8 cellular contexts compared by ENCODE assay signal in the genomic region with DNA sequence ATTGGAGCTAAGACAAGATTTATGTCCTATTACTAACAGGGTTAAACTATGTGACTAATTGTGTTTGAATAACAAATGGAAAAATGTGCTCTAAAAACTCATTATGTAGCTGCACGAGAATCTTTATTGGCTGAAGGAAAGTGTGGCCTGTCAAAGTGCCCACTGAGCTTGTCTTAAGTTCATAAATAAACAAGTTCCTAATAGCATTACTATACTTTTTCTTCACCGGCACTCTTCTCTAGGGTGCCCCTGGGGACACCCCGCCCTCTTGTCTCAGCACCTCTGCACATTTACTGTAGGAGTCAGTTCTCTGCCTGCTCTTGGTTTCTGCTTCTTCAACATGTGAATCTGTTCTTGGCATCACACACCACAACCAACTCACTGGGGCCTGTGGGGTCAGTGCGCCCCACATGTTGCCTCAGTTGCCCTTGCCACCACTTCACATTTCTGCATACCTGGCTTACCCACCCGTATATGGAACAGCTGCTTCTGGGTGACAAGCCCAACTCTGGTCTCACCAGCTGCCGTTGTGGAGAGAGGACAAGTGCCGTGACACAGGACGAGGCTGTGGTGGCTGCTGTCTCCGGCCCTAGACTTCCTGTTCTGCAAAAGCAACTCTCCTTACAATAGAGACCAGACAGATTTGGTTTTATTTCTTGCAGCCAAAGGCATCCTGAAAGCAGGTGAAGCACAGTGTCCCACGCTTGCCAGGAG.
DNase-seq lines count a peak whose midpoint lies in the region; ATAC-seq and TF ChIP-seq lines count a peak whose summit lies in the region.

No MANE protein-coding gene starts in this region.

- H3K27me3 Mint-ChIP-seq in CD14-positive monocyte (ENCODE audit: low read depth in 3 of 3) = peaks cover 0 to 3% (median 0%) of the 10 kb centered on the region in 3 donors
- no peaks in the 10 kb centered on the region for H3K27me3 Mint-ChIP-seq in activated CD8-positive, alpha-beta memory T cell treated with anti-CD3 and anti-CD28 coated beads, Interleukin-2, amount 10 ng/mL, durations not matched to agents 7 days and 5 days

- peak overlapping the region in 4 of 7 donors; percentile 28 to 44 (median 40) for H3K27ac Mint-ChIP-seq in CD14-positive monocyte
- H3K27ac Mint-ChIP-seq in activated CD8-positive, alpha-beta memory T cell treated with anti-CD3 and anti-CD28 coated beads, Interleukin-2, amount 10 ng/mL, durations not matched to agents 7 days and 5 days = peak overlapping the region; percentile 99

- H3K4me3 Mint-ChIP-seq in CD14-positive monocyte = peak overlapping the region; percentile 7 to 77
- peak overlapping the region; percentile 74 for H3K4me3 Mint-ChIP-seq in activated CD8-positive, alpha-beta memory T cell treated with anti-CD3 and anti-CD28 coated beads, Interleukin-2, amount 10 ng/mL, durations not matched to agents 7 days and 5 days

- TF ChIP-seq CTCF in CD14-positive monocyte (IDR thresholded peaks at IDR 0.05) = no peak

- H3K9me3 Mint-ChIP-seq in CD14-positive monocyte = peaks cover 0 to 3% (median 0%) of the 10 kb centered on the region in 7 donors
- H3K9me3 Mint-ChIP-seq in activated CD8-positive, alpha-beta memory T cell treated with anti-CD3 and anti-CD28 coated beads, Interleukin-2, amount 10 ng/mL, durations not matched to agents 7 days and 5 days (ENCODE audit: low read depth) = no peaks in the 10 kb centered on the region

- H3K4me1 Mint-ChIP-seq in CD14-positive monocyte = peaks cover 60% of the 10 kb centered on the region
- H3K4me1 Mint-ChIP-seq in activated CD8-positive, alpha-beta memory T cell treated with anti-CD3 and anti-CD28 coated beads, Interleukin-2, amount 10 ng/mL, durations not matched to agents 7 days and 5 days = peaks cover 86% of the 10 kb centered on the region

- peak; percentile 59 for ATAC-seq in GM19324 (IDR thresholded peaks at IDR 0.05; ENCODE audit: low FRiP score, unreplicated experiment)
- ATAC-seq in HG03135 (IDR thresholded peaks at IDR 0.05; ENCODE audit: unreplicated experiment) = peak; percentile 62
- peak; percentile 35 for ATAC-seq in activated CD8-positive, alpha-beta memory T cell treated with anti-CD3 and anti-CD28 coated beads, Interleukin-2, amount 10 ng/mL, durations not matched to agents 7 days and 5 days

- peak; percentile 64 for DNase-seq in CD14-positive monocyte (ENCODE audit: low spot score)
- peak; percentile 83 for DNase-seq in activated CD8-positive, alpha-beta memory T cell treated with anti-CD3 and anti-CD28 coated beads, Interleukin-2, amount 10 ng/mL, durations not matched to agents 7 days and 5 days
- DNase-seq in NCI-H2227 treated with DMSO at 0.1 percent for 48 hours (lab: John Stamatoyannopoulos, UW) = no peak
- DNase-seq in effector CD4-positive, alpha-beta T cell = no peak
- no peak for DNase-seq in SW480 (ENCODE audit: low spot score)
- no peak for DNase-seq in retina

- intact Hi-C loops in CD14-positive monocyte (cut with micrococcal nuclease) = no loop called here

- CTCF ChIA-PET in activated CD8-positive, alpha-beta memory T cell treated with anti-CD3 and anti-CD28 coated beads, Interleukin-2, amount 10 ng/mL, durations not matched to agents 7 days and 5 days (lab: Charles Lee) = interaction anchor here (0.6 to 3.3 kb wide), 9 partner anchors 10 to 500 kb away, joined by 3 to 18 read pairs (median 4); no protein-coding TSS in a partner anchor

- H3K36me3 Mint-ChIP-seq in CD14-positive monocyte = peaks cover 2 to 5% of the 10 kb centered on the region in 2 donors
- peaks cover 5% of the 10 kb centered on the region for H3K36me3 Mint-ChIP-seq in activated CD8-positive, alpha-beta memory T cell treated with anti-CD3 and anti-CD28 coated beads, Interleukin-2, amount 10 ng/mL, durations not matched to agents 7 days and 5 days

Comparison
In these comparisons a context has a peak if more than half of its experiments do, and no peak if none do; other contexts are left out.
1. DNase-seq: peak in CD14-positive monocyte (single experiment) and activated CD8-positive, alpha-beta memory T cell treated with anti-CD3 and anti-CD28 coated beads, Interleukin-2, amount 10 ng/mL, durations not matched to agents 7 days and 5 days (single experiment); none in NCI-H2227 treated with DMSO at 0.1 percent for 48 hours (single experiment), effector CD4-positive, alpha-beta T cell (single experiment), SW480 (single experiment) and retina (single experiment).
2. Peak in every context shown above with its lines, with median percentiles within 50 percentile points of each other: ATAC-seq.